Comparison of ENCODE assay signal across 1 cellular context in the genomic region with DNA sequence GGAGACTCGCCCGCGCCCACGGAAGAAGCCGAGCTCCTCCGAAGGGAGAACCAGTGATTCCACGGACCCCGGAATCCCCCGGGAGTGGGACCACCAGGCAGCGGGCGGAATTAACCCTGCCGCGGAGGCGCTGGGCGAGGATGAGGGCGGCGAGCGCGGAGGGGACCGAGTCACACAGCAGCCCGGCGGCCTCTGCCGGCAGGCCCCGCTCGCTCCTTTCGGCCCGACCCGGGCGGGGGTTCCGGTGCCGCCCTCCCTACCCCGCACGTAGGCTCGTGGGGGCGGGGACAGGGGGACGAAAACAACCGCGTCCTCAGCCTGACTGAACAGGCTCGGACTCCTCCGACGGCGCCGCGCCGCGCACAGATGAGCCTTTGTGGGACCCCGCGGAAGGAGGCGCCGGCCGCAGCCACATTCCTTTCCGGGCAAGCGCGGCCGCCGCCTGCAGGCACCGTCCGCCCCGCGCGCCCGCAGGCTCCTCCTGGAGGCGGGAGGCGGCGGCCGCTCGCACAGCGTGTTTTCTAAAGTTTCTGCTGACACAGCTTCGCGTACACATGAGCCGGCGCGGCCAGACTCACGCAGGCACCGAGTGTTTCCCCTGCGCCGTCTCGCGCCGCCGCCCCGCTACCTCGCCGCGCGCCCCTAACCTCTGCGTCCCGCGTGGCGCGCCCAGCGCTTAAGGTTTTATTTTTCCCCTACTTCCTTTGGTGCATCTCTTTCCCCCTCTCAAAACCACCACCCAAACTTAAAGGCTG.
TF ChIP-seq lines count a peak whose summit lies in the region.

No MANE protein-coding gene starts in this region.

TF ChIP-seq in HEK293, 187 proteins besides CTCF, POLR2A, EP300 and RAD21 (continued from another document):
- 0 out of 2 replicates have a peak, but pooled peaks have one; percentile 5 for TF ChIP-seq ZNF341 (tag by site-specific recombination; IDR thresholded peaks at IDR 0.05; ENCODE audit: low read depth)
- TF ChIP-seq ZNF645 (tag by site-specific recombination; IDR thresholded peaks at IDR 0.05) = 0 out of 2 replicates have a peak, but pooled peaks have one; percentile 20
- TF ChIP-seq, protein P1, sequence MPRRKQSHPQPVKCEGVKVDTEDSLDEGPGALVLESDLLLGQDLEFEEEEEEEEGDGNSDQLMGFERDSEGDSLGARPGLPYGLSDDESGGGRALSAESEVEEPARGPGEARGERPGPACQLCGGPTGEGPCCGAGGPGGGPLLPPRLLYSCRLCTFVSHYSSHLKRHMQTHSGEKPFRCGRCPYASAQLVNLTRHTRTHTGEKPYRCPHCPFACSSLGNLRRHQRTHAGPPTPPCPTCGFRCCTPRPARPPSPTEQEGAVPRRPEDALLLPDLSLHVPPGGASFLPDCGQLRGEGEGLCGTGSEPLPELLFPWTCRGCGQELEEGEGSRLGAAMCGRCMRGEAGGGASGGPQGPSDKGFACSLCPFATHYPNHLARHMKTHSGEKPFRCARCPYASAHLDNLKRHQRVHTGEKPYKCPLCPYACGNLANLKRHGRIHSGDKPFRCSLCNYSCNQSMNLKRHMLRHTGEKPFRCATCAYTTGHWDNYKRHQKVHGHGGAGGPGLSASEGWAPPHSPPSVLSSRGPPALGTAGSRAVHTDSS (tag by site-specific recombination; IDR thresholded peaks at IDR 0.05) = peak; percentile 10; the same call in 1 of the 2 replicates
- peak; percentile 12; the same call in 1 of the 2 replicates for TF ChIP-seq ZNF76 (tag by site-specific recombination; IDR thresholded peaks at IDR 0.05; ENCODE audit: borderline replicate concordance, low read depth)
- TF ChIP-seq ZNF654 (tag by site-specific recombination; IDR thresholded peaks at IDR 0.05; ENCODE audit: low read depth) = peak; percentile 6; the same call in 1 of the 2 replicates
- TF ChIP-seq HOXD13 (CRISPR knock-in tag; IDR thresholded peaks at IDR 0.05; ENCODE audit: borderline replicate concordance) = peak; percentile 72; the same call in 1 of the 2 replicates
- TF ChIP-seq, protein P2, sequence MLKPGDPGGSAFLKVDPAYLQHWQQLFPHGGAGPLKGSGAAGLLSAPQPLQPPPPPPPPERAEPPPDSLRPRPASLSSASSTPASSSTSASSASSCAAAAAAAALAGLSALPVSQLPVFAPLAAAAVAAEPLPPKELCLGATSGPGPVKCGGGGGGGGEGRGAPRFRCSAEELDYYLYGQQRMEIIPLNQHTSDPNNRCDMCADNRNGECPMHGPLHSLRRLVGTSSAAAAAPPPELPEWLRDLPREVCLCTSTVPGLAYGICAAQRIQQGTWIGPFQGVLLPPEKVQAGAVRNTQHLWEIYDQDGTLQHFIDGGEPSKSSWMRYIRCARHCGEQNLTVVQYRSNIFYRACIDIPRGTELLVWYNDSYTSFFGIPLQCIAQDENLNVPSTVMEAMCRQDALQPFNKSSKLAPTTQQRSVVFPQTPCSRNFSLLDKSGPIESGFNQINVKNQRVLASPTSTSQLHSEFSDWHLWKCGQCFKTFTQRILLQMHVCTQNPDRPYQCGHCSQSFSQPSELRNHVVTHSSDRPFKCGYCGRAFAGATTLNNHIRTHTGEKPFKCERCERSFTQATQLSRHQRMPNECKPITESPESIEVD (tag by site-specific recombination; IDR thresholded peaks at IDR 0.05) = 0 out of 2 replicates have a peak, but pooled peaks have one; percentile 5
